In genomic region chrX:154603438-154604430, GRCh38 we compare ENCODE assay signal across 6 cellular contexts. TPM values are rescaled to one million over a fixed set of nuclear protein-coding genes. Genes with fewer than 3 reads are reported as not detected.
DNase-seq lines count a peak whose midpoint lies in the region; ATAC-seq and TF ChIP-seq lines count a peak whose summit lies in the region.

No MANE protein-coding gene starts in this region.

- intact Hi-C loops in aorta (cut with DNase I) = no loop called here

- no peak overlapping the region for H3K4me3 ChIP-seq in fibroblast of pulmonary artery (replicated peaks; ENCODE audit: low read depth, low read length)
- no peak overlapping the region for H3K4me3 ChIP-seq in aorta (ENCODE audit: low read length in 2 of 2)

- no peaks in the 10 kb centered on the region for H3K9me3 ChIP-seq in aorta (ENCODE audit: control insufficient read depth, low read length)

- H3K27ac ChIP-seq in aorta (ENCODE audit: low read depth in 1 of 2, low read length in 2 of 2) = peak overlapping the region in 1 of 2 donors; percentile 30

- H3K4me1 ChIP-seq in aorta (ENCODE audit: control insufficient read depth in 1 of 2, insufficient read depth in 2 of 2, low read length in 2 of 2) = no peaks in the 10 kb centered on the region

- H3K36me3 ChIP-seq in aorta (ENCODE audit: control insufficient read depth in 1 of 2, insufficient read depth in 2 of 2, low read length in 1 of 2) = no peaks in the 10 kb centered on the region

- peak; percentile 39 for DNase-seq in AG08395 (ENCODE audit: low spot score)
- peak; percentile 67 for DNase-seq in MV-4-11 (lab: John Stamatoyannopoulos, UW)
- DNase-seq in fibroblast of pulmonary artery (ENCODE audit: low read depth) = peak; percentile 56
- no peak for DNase-seq in activated T-cell treated with anti-CD3 and anti-CD28 coated beads for 4 hours
- no peak for DNase-seq in aorta
- DNase-seq in amygdala (lab: John Stamatoyannopoulos, UW) = no peak

- H3K27me3 ChIP-seq in aorta (ENCODE audit: control insufficient read depth in 1 of 2, insufficient read depth in 2 of 2, low read length in 1 of 2) = no peaks in the 10 kb centered on the region

- WGBS in aorta, 2 donors = 67 to 68% methylated on average over 13 of the region's 13 CpGs

- no peak for TF ChIP-seq CTCF in fibroblast of pulmonary artery (IDR thresholded peaks at IDR 0.05; ENCODE audit: low read length, missing control alignments)

- no peak for ATAC-seq in aorta (ENCODE audit: low FRiP score)

RNA-seq across cellular contexts. Expression of gene CTAG1B, which starts 15.3 kb away (rescaled TPM):
- not detected for total RNA-seq in aorta
- not detected for polyA plus RNA-seq in aorta

RNA-seq across cellular contexts. Expression of gene CTAG1A, which starts 18.8 kb away (rescaled TPM):
- total RNA-seq in aorta = not detected
- not detected for polyA plus RNA-seq in aorta

RNA-seq across cellular contexts. Expression of gene CTAG2, which starts 49.6 kb away (rescaled TPM):
- total RNA-seq in aorta = not detected
- 10 to 100 TPM in 1 of 2 donors, not detected in 1; 11.0 TPM for polyA plus RNA-seq in aorta

RNA-seq across cellular contexts. Expression of gene IKBKG, which starts 56.3 kb away (rescaled TPM):
- 10 to 100 TPM; 30.3 to 31.8 TPM for total RNA-seq in aorta
- 10 to 100 TPM; 12.0 to 51.3 TPM for polyA plus RNA-seq in aorta

RNA-seq across cellular contexts. Expression of gene G6PD, which starts 57.1 kb away (rescaled TPM):
- 10 to 100 TPM; 66.2 to 70.9 TPM for total RNA-seq in aorta
- polyA plus RNA-seq in aorta = 10 to 100 TPM; 19.7 to 61.8 TPM

Comparison
In these comparisons a context has a peak if more than half of its experiments do, and no peak if none do; other contexts are left out.
1. DNase-seq: peak in AG08395 (single experiment), MV-4-11 (single experiment) and fibroblast of pulmonary artery (single experiment); none in activated T-cell treated with anti-CD3 and anti-CD28 coated beads for 4 hours (single experiment), aorta (0 of 2) and amygdala (0 of 56).